In genomic region chr17:47622179-47622549, GRCh38 we compare ENCODE assay signal across 14 cellular contexts. TPM values are rescaled to one million over a fixed set of nuclear protein-coding genes. Genes with fewer than 3 reads are reported as not detected.
DNase-seq lines count a peak whose midpoint lies in the region; ATAC-seq and TF ChIP-seq lines count a peak whose summit lies in the region.
"Had no signal": no experiment of that assay in that cellular context is flagged by ENCODE, and none has a peak within 500 bp of the region (broad histone marks: within the 10 kb centered on the region; RNA-seq: fewer than 3 reads in every experiment).

No MANE protein-coding gene starts in this region.

- no peak overlapping the region for H3K4me3 Mint-ChIP-seq in activated CD4-positive, alpha-beta T cell treated with anti-CD3 and anti-CD28 coated beads for 36 hours
- no peak overlapping the region for H3K4me3 Mint-ChIP-seq in activated CD4-positive, alpha-beta T cell treated with anti-CD3 and anti-CD28 coated beads, Interleukin-2, amount 10 ng/mL, durations not matched to agents 24 days and 14 days
- no peak overlapping the region for H3K4me3 Mint-ChIP-seq in stimulated activated naive CD8-positive, alpha-beta T cell treated with anti-CD3 and anti-CD28 coated beads, Interleukin-15, amount 100 ng/mL, for 72 hours
- H3K4me3 Mint-ChIP-seq: CD8-positive, alpha-beta memory T cell; neural crest cell had no signal

- CTCF ChIA-PET in activated CD4-positive, alpha-beta T cell treated with anti-CD3 and anti-CD28 coated beads for 36 hours (lab: Charles Lee): no interaction called here

- H3K4me3 ChIP-seq in SJSA1: no peak overlapping the region
- H3K4me3 ChIP-seq in right cardiac atrium (ENCODE audit: low read length): no peak overlapping the region
- no peak overlapping the region for H3K4me3 ChIP-seq in gastrocnemius medialis

- POLR2A ChIA-PET in activated CD4-positive, alpha-beta T cell treated with anti-CD3 and anti-CD28 coated beads for 36 hours (lab: Charles Lee): no interaction called here

- peaks cover 17% of the 10 kb centered on the region for H3K4me1 Mint-ChIP-seq in activated CD4-positive, alpha-beta T cell treated with anti-CD3 and anti-CD28 coated beads for 36 hours
- peaks cover 15% of the 10 kb centered on the region for H3K4me1 Mint-ChIP-seq in activated CD4-positive, alpha-beta T cell treated with anti-CD3 and anti-CD28 coated beads, Interleukin-2, amount 10 ng/mL, durations not matched to agents 24 days and 14 days
- H3K4me1 Mint-ChIP-seq in stimulated activated naive CD8-positive, alpha-beta T cell treated with anti-CD3 and anti-CD28 coated beads, Interleukin-15, amount 100 ng/mL, for 72 hours: peaks cover 33% of the 10 kb centered on the region

- 18% methylated on average over 2 of the region's 2 CpGs for WGBS in right cardiac atrium

- H3K36me3 Mint-ChIP-seq in activated CD4-positive, alpha-beta T cell treated with anti-CD3 and anti-CD28 coated beads for 36 hours (ENCODE audit: low read depth): peaks cover 46% of the 10 kb centered on the region
- peaks cover 55% of the 10 kb centered on the region for H3K36me3 Mint-ChIP-seq in activated CD4-positive, alpha-beta T cell treated with anti-CD3 and anti-CD28 coated beads, Interleukin-2, amount 10 ng/mL, durations not matched to agents 24 days and 14 days (ENCODE audit: low read depth)

- no peaks in the 10 kb centered on the region for H3K27me3 Mint-ChIP-seq in activated CD4-positive, alpha-beta T cell treated with anti-CD3 and anti-CD28 coated beads for 36 hours
- no peaks in the 10 kb centered on the region for H3K27me3 Mint-ChIP-seq in activated CD4-positive, alpha-beta T cell treated with anti-CD3 and anti-CD28 coated beads, Interleukin-2, amount 10 ng/mL, durations not matched to agents 24 days and 14 days
- H3K27me3 Mint-ChIP-seq in stimulated activated naive CD8-positive, alpha-beta T cell treated with anti-CD3 and anti-CD28 coated beads, Interleukin-15, amount 100 ng/mL, for 72 hours: no peaks in the 10 kb centered on the region
- H3K27me3 Mint-ChIP-seq: CD8-positive, alpha-beta memory T cell had no signal

- H3K27ac ChIP-seq in SJSA1 (peak overlapping the region; percentile 77), right cardiac atrium (ENCODE audit: low read length) (peak overlapping the region; percentile 26), gastrocnemius medialis (peak overlapping the region; percentile 74 to 88 (median 80))

- peak overlapping the region; percentile 48 for H3K27ac Mint-ChIP-seq in activated CD4-positive, alpha-beta T cell treated with anti-CD3 and anti-CD28 coated beads for 36 hours
- H3K27ac Mint-ChIP-seq in activated CD4-positive, alpha-beta T cell treated with anti-CD3 and anti-CD28 coated beads, Interleukin-2, amount 10 ng/mL, durations not matched to agents 24 days and 14 days: no peak overlapping the region
- H3K27ac Mint-ChIP-seq in stimulated activated naive CD8-positive, alpha-beta T cell treated with anti-CD3 and anti-CD28 coated beads, Interleukin-15, amount 100 ng/mL, for 72 hours: no peak overlapping the region

- in situ Hi-C loops in gastrocnemius medialis (cut with MboI; ENCODE audit: low sequenced_read_pairs in 4 of 4): loop anchor here in 2 of 4 donors (25.0 kb wide), 3 partner anchors 110 to 485 kb away; no protein-coding TSS in a partner anchor

- peaks cover 56% of the 10 kb centered on the region for H3K36me3 ChIP-seq in SJSA1
- H3K36me3 ChIP-seq in gastrocnemius medialis: peaks cover 0 to 46% of the 10 kb centered on the region in 2 donors

- no peak for TF ChIP-seq CTCF in gastrocnemius medialis (IDR thresholded peaks at IDR 0.05 in 4 of 5, conservative IDR thresholded peaks at IDR 0.05 in 1 of 5)

- DNase-seq in activated CD4-positive, alpha-beta T cell treated with anti-CD3 and anti-CD28 coated beads for 36 hours: no peak
- no peak for DNase-seq in activated CD4-positive, alpha-beta T cell treated with anti-CD3 and anti-CD28 coated beads, Interleukin-2, amount 10 ng/mL, durations not matched to agents 24 days and 14 days
- no peak for DNase-seq in SJSA1 (ENCODE audit: low read depth in 1 of 2, low spot score in 2 of 2)
- no peak for DNase-seq in right cardiac atrium
- no peak for DNase-seq in gastrocnemius medialis
- no peak for DNase-seq in stimulated activated naive CD8-positive, alpha-beta T cell treated with anti-CD3 and anti-CD28 coated beads, Interleukin-15, amount 100 ng/mL, for 72 hours
- DNase-seq: activated CD4-positive, CD25-positive, alpha-beta regulatory T cell; CD8-positive, alpha-beta memory T cell; MV-4-11; NCI-H345; stimulated activated CD4-positive, alpha-beta T cell treated with anti-CD3 and anti-CD28 coated beads, Interleukin-12 subunit alpha, Interleukin-12 subunit beta, amount 100 ng/mL, for 4 hours had no signal

- no peaks in the 10 kb centered on the region for H3K27me3 ChIP-seq in SJSA1 (replicated peaks)
- H3K27me3 ChIP-seq in right cardiac atrium (ENCODE audit: control insufficient read depth, insufficient read depth): no peaks in the 10 kb centered on the region
- H3K27me3 ChIP-seq in gastrocnemius medialis: no peaks in the 10 kb centered on the region

- H3K9me3 ChIP-seq in SJSA1 (replicated peaks) (no peaks in the 10 kb centered on the region), right cardiac atrium (ENCODE audit: control insufficient read depth, low read length) (no peaks in the 10 kb centered on the region), gastrocnemius medialis (no peaks in the 10 kb centered on the region)

- H3K9me3 Mint-ChIP-seq in activated CD4-positive, alpha-beta T cell treated with anti-CD3 and anti-CD28 coated beads for 36 hours (ENCODE audit: low read depth): no peaks in the 10 kb centered on the region
- H3K9me3 Mint-ChIP-seq in activated CD4-positive, alpha-beta T cell treated with anti-CD3 and anti-CD28 coated beads, Interleukin-2, amount 10 ng/mL, durations not matched to agents 24 days and 14 days: no peaks in the 10 kb centered on the region
- H3K9me3 Mint-ChIP-seq in stimulated activated naive CD8-positive, alpha-beta T cell treated with anti-CD3 and anti-CD28 coated beads, Interleukin-15, amount 100 ng/mL, for 72 hours: no peaks in the 10 kb centered on the region
- H3K9me3 Mint-ChIP-seq: CD8-positive, alpha-beta memory T cell; neural crest cell had no signal

- no peak for ATAC-seq in activated CD4-positive, alpha-beta T cell treated with anti-CD3 and anti-CD28 coated beads for 36 hours
- ATAC-seq in right cardiac atrium (peak; percentile 43 to 63), gastrocnemius medialis (no peak), HG03025 (IDR thresholded peaks at IDR 0.05; ENCODE audit: low FRiP score, unreplicated experiment) (no peak), HG02798 (IDR thresholded peaks at IDR 0.05; ENCODE audit: poor library complexity, unreplicated experiment) (no peak)
- ATAC-seq in stimulated activated naive CD8-positive, alpha-beta T cell treated with anti-CD3 and anti-CD28 coated beads, Interleukin-15, amount 100 ng/mL, for 72 hours: no peak

- peaks cover 31% of the 10 kb centered on the region for H3K4me1 ChIP-seq in SJSA1 (replicated peaks)
- no peaks in the 10 kb centered on the region for H3K4me1 ChIP-seq in right cardiac atrium (ENCODE audit: control insufficient read depth, insufficient read depth, low read length)
- peaks cover 30 to 40% of the 10 kb centered on the region in 2 donors for H3K4me1 ChIP-seq in gastrocnemius medialis

- no peak for TF ChIP-seq POLR2A in gastrocnemius medialis (IDR thresholded peaks at IDR 0.05)

- intact Hi-C loops in activated CD4-positive, alpha-beta T cell treated with anti-CD3 and anti-CD28 coated beads for 36 hours (cut with DNase I, micrococcal nuclease): no loop called here
- intact Hi-C loops in activated CD4-positive, alpha-beta T cell treated with anti-CD3 and anti-CD28 coated beads, Interleukin-2, amount 10 ng/mL, durations not matched to agents 24 days and 14 days (cut with micrococcal nuclease): loop anchor here (5.0 kb wide), 1 partner anchor 695 kb away; no protein-coding TSS in a partner anchor
- intact Hi-C loops in right cardiac atrium (cut with DNase I) (no loop called here), gastrocnemius medialis (cut with DNase I; ENCODE audit: low total_unique reads) (no loop called here)

RNA-seq across cellular contexts. Expression of gene KPNB1, which starts 27.6 kb away (rescaled TPM):
- 100 to 1,000 TPM; 640 to 656 TPM for total RNA-seq in activated CD4-positive, alpha-beta T cell treated with anti-CD3 and anti-CD28 coated beads for 36 hours
- 727 and 736 TPM in 2 replicates for total RNA-seq in activated CD4-positive, alpha-beta T cell treated with anti-CD3 and anti-CD28 coated beads, Interleukin-2, amount 10 ng/mL, durations not matched to agents 24 days and 14 days
- total RNA-seq in SJSA1 (2014; rRNA removed; shearing (Covaris generic)): 571 and 681 TPM in 2 replicates
- 100 to 1,000 TPM; 134 to 175 (median 167) TPM for total RNA-seq in right cardiac atrium
- 50.0 TPM for polyA plus RNA-seq in right cardiac atrium
- total RNA-seq in gastrocnemius medialis: 100 to 1,000 TPM; 170 to 238 (median 211) TPM

Comparison
In these comparisons a context has a peak if more than half of its experiments do, and no peak if none do; other contexts are left out.
1. ATAC-seq: peak in right cardiac atrium (2 of 2); none in activated CD4-positive, alpha-beta T cell treated with anti-CD3 and anti-CD28 coated beads for 36 hours (single experiment), gastrocnemius medialis (0 of 2), HG03025 (single experiment), HG02798 (single experiment) and stimulated activated naive CD8-positive, alpha-beta T cell treated with anti-CD3 and anti-CD28 coated beads, Interleukin-15, amount 100 ng/mL, for 72 hours (single experiment).
2. H3K27ac ChIP-seq: peak in every context shown above with its lines; median percentile 80 in gastrocnemius medialis; 77 in SJSA1; 26 in right cardiac atrium.